In genomic region chr18:48818329-48819254, GRCh38 we compare ENCODE assay signal across 10 cellular contexts.
A peak's percentile ranks its signal among the peaks of the same experiment; 100 is the strongest.
DNase-seq lines count a peak whose midpoint lies in the region; ATAC-seq and TF ChIP-seq lines count a peak whose summit lies in the region.
"Had no signal": no experiment of that assay in that cellular context is flagged by ENCODE, and none has a peak within 500 bp of the region (broad histone marks: within the 10 kb centered on the region; RNA-seq: fewer than 3 reads in every experiment).

No MANE protein-coding gene starts in this region.

- peak; percentile 55 for DNase-seq in activated effector memory CD4-positive, alpha-beta T cell treated with anti-CD3 and anti-CD28 coated beads, Interleukin-2, amount 50 U/mL, for 16 hours
- DNase-seq in activated effector memory CD4-positive, alpha-beta T cell treated with Interleukin-2 at 50 U/mL for 16 hours: no peak
- no peak for DNase-seq in effector memory CD8-positive, alpha-beta T cell
- DNase-seq in ureter (ENCODE audit: low spot score) (peak; percentile 17), NOMO-1 (lab: John Stamatoyannopoulos, UW; ENCODE audit: unreplicated experiment in 2 of 2) (no peak)
- DNase-seq: NCI-H1694 treated with DMSO at 0.1 percent for 48 hours, T-helper 1 cell had no signal

- peak overlapping the region; percentile 73 to 98 for H3K27ac Mint-ChIP-seq in effector memory CD8-positive, alpha-beta T cell
- peak overlapping the region in 2 of 3 experiments; percentile 21 to 28 for H3K27ac Mint-ChIP-seq in nephron

- no peaks in the 10 kb centered on the region for H3K9me3 Mint-ChIP-seq in effector memory CD8-positive, alpha-beta T cell
- peaks cover 3% of the 10 kb centered on the region for H3K9me3 Mint-ChIP-seq in nephron

- no peak for ATAC-seq in effector memory CD8-positive, alpha-beta T cell (replicated peaks)
- ATAC-seq in GM18873 (IDR thresholded peaks at IDR 0.05; ENCODE audit: low FRiP score, unreplicated experiment): no peak
- no peak for ATAC-seq in GM21717 (IDR thresholded peaks at IDR 0.05; ENCODE audit: unreplicated experiment)

- H3K4me1 Mint-ChIP-seq in effector memory CD8-positive, alpha-beta T cell (ENCODE audit: low read depth in 2 of 2): peaks cover 68 to 69% of the 10 kb centered on the region in 2 donors
- H3K4me1 Mint-ChIP-seq in nephron: peaks cover 5% of the 10 kb centered on the region

- no peak overlapping the region for H3K4me3 Mint-ChIP-seq in effector memory CD8-positive, alpha-beta T cell
- no peak overlapping the region for H3K4me3 Mint-ChIP-seq in nephron

- no peak for TF ChIP-seq CTCF in nephron (IDR thresholded peaks at IDR 0.05; ENCODE audit: unreplicated experiment in 3 of 3)

- H3K27me3 Mint-ChIP-seq in effector memory CD8-positive, alpha-beta T cell: no peaks in the 10 kb centered on the region
- no peaks in the 10 kb centered on the region for H3K27me3 Mint-ChIP-seq in nephron (ENCODE audit: low read depth)

- H3K36me3 Mint-ChIP-seq in effector memory CD8-positive, alpha-beta T cell (ENCODE audit: insufficient read depth): peaks cover 22% of the 10 kb centered on the region
- H3K36me3 Mint-ChIP-seq in nephron (ENCODE audit: low read depth): peaks cover 49% of the 10 kb centered on the region

Comparison
In these comparisons a context has a peak if more than half of its experiments do, and no peak if none do; other contexts are left out.
1. DNase-seq: peak in activated effector memory CD4-positive, alpha-beta T cell treated with anti-CD3 and anti-CD28 coated beads, Interleukin-2, amount 50 U/mL, for 16 hours (single experiment) and ureter (single experiment); none in activated effector memory CD4-positive, alpha-beta T cell treated with Interleukin-2 at 50 U/mL for 16 hours (single experiment), effector memory CD8-positive, alpha-beta T cell (0 of 3) and NOMO-1 (0 of 2).